Comparison of ENCODE assay signal across 16 cellular contexts in the genomic region with DNA sequence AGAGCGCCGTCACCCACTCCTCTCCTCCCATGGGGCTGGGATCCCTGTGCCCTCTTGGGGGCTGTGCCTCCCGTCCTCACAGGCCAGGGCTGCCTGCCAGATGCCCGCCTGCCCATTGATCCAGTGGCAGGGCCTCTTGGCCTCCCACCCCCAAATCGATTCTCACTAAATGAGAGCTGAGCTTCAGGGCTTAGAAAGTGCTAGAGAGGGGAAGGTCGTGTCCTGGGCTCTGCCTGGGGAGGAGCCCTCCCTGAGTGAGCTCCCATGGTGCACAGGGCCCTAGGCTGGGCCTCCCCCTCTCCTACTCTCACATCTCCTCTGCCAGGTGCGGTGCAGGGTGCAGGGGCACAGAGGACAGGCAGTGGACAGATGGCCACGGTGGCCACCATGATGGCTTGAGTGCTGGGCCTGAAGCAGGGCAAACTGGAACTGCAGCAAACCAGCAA. TPM values are rescaled to one million over a fixed set of nuclear protein-coding genes. Genes with fewer than 3 reads are reported as not detected.
DNase-seq lines count a peak whose midpoint lies in the region; ATAC-seq and TF ChIP-seq lines count a peak whose summit lies in the region.
"Had no signal": no experiment of that assay in that cellular context is flagged by ENCODE, and none has a peak within 500 bp of the region (broad histone marks: within the 10 kb centered on the region; RNA-seq: fewer than 3 reads in every experiment).

No MANE protein-coding gene starts in this region.

- H3K9me3 Mint-ChIP-seq in osteocyte (ENCODE audit: unreplicated experiment): no peaks in the 10 kb centered on the region

- no peak for TF ChIP-seq POLR2A in Peyer's patch (IDR thresholded peaks at IDR 0.05)

- intact Hi-C loops in left cardiac atrium (cut with DNase I): no loop called here
- intact Hi-C loops in posterior vena cava (cut with DNase I): no loop called here

- no peak for TF ChIP-seq CTCF in Peyer's patch (IDR thresholded peaks at IDR 0.05)
- TF ChIP-seq CTCF in osteocyte (IDR thresholded peaks at IDR 0.05): no peak

- peak; percentile 6 for DNase-seq in activated CD8-positive, alpha-beta memory T cell treated with anti-CD3 and anti-CD28 coated beads, Interleukin-2, amount 50 U/mL, for 4 hours
- no peak for DNase-seq in activated CD8-positive, alpha-beta memory T cell treated with anti-CD3 and anti-CD28 coated beads for 24 hours
- peak in 2 of 3 donors; percentile 34 to 38 for DNase-seq in Peyer's patch
- DNase-seq in left cardiac atrium: peak; percentile 13
- peak; percentile 49 for DNase-seq in posterior vena cava (ENCODE audit: low spot score)
- DNase-seq in SIG-M5 (lab: John Stamatoyannopoulos, UW): no peak
- no peak for DNase-seq in DMS153 treated with DMSO at 0.1 percent for 48 hours (lab: John Stamatoyannopoulos, UW; ENCODE audit: unreplicated experiment)
- no peak for DNase-seq in osteocyte (ENCODE audit: extremely low spot score, unreplicated experiment)
- DNase-seq: Caco-2, NCI-H1436 treated with DMSO at 0.1 percent for 48 hours, NCI-H2081 treated with DMSO at 0.1 percent for 48 hours, NCI-H2227 treated with DMSO at 0.1 percent for 48 hours, NCI-H526 treated with DMSO at 0.1 percent for 48 hours, RPMI8226 had no signal

- H3K9me3 ChIP-seq in Peyer's patch: peaks cover 0 to 11% (median 0%) of the 10 kb centered on the region in 4 donors
- H3K9me3 ChIP-seq: A549, Caco-2 had no signal

- H3K27me3 ChIP-seq in Peyer's patch: no peaks in the 10 kb centered on the region

- peaks cover 2% of the 10 kb centered on the region for H3K4me1 Mint-ChIP-seq in osteocyte (ENCODE audit: unreplicated experiment)

- H3K27ac Mint-ChIP-seq in osteocyte (ENCODE audit: unreplicated experiment): no peak overlapping the region

- no peaks in the 10 kb centered on the region for H3K36me3 Mint-ChIP-seq in osteocyte (ENCODE audit: unreplicated experiment)

- no peak overlapping the region for H3K4me3 ChIP-seq in Peyer's patch
- H3K4me3 ChIP-seq: A549 had no signal

- no peaks in the 10 kb centered on the region for H3K36me3 ChIP-seq in Peyer's patch

- no peak for ATAC-seq in left cardiac atrium
- ATAC-seq: A549, HCT116 had no signal

- H3K27ac ChIP-seq in Peyer's patch: no peak overlapping the region

- no peaks in the 10 kb centered on the region for H3K27me3 Mint-ChIP-seq in osteocyte (ENCODE audit: unreplicated experiment)

- no peak overlapping the region for H3K4me3 Mint-ChIP-seq in osteocyte (ENCODE audit: unreplicated experiment)

- no peaks in the 10 kb centered on the region for H3K4me1 ChIP-seq in Peyer's patch
- H3K4me1 ChIP-seq: A549, Caco-2 had no signal

RNA-seq across cellular contexts. Expression of a gene that starts 9.2 kb away (rescaled TPM):
- total RNA-seq in Peyer's patch (10 to 100 TPM in 1 of 4 donors, 1 to 10 TPM in 2, not detected in 1; 1.6 to 31.8 (median 6.6) TPM), left cardiac atrium (1 to 10 TPM; 1.7 to 2.1 TPM), posterior vena cava (1 to 10 TPM in 1 of 2 donors, under 1 TPM in 1; 0.56 to 1.2 TPM), osteocyte (7.0 and 8.5 TPM in 2 replicates)

Comparison
In these comparisons a context has a peak if more than half of its experiments do, and no peak if none do; other contexts are left out.
1. DNase-seq: peak in activated CD8-positive, alpha-beta memory T cell treated with anti-CD3 and anti-CD28 coated beads, Interleukin-2, amount 50 U/mL, for 4 hours (single experiment), Peyer's patch (2 of 3), left cardiac atrium (single experiment) and posterior vena cava (single experiment); none in activated CD8-positive, alpha-beta memory T cell treated with anti-CD3 and anti-CD28 coated beads for 24 hours (single experiment), SIG-M5 (single experiment), DMS153 treated with DMSO at 0.1 percent for 48 hours (single experiment) and osteocyte (single experiment).